12 cellular contexts compared by ENCODE assay signal in the genomic region with DNA sequence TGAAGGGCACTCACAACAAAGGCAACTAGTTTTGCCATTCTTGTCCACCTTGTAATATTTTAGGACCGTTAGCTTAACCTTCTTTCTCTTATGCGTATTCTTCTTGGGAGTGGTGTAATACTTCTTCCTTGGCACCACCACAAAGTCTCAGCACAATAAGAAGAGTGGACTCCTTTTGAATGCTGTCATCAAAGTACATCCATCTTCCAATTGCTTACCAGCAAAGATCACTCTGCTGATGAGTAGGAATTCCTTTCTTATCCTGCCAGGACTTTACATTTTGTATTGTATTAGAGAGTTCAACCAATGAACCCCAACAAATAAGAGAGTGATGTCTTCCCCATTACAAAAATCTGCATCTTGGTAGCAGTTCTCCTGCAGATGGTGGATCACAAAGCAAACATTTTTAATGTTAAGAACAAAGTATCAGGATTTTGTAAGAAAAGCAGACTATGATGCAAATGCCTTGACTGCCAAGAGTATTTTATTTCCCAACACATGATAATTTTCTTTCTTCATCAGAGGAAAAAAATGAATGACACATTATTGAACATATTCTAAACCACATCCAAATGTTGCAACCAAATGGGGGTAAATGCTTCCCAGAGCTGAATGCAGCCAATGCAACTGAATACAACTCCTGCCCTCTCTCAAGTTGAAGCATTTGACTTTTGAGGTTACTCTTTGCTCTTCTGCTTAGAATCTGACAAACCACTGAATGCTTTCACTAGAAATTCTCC.
DNase-seq lines count a peak whose midpoint lies in the region; ATAC-seq and TF ChIP-seq lines count a peak whose summit lies in the region.
"Had no signal": no experiment of that assay in that cellular context is flagged by ENCODE, and none has a peak within 500 bp of the region (broad histone marks: within the 10 kb centered on the region; RNA-seq: fewer than 3 reads in every experiment).

No MANE protein-coding gene starts in this region.

- CTCF ChIA-PET in GM10248 (lab: Yijun Ruan, JAX), result interaction anchor here (1.3 to 3.4 kb wide), 5 partner anchors 9 to 41 kb away, joined by 3 to 16 read pairs (median 7); no protein-coding TSS in a partner anchor

- TF ChIP-seq POLR2A in NB4 (IDR thresholded peaks at IDR 0.05; ENCODE audit: extremely low read depth, insufficient read length), result no peak

- H3K9me3 ChIP-seq in muscle layer of duodenum (ENCODE audit: control insufficient read depth in 1 of 2, low read length in 2 of 2), result no peaks in the 10 kb centered on the region

- H3K4me3 ChIP-seq in AG09309 (ENCODE audit: control insufficient read depth, low read depth, low read length) (no peak overlapping the region), NB4 (ENCODE audit: low read depth, low read length) (no peak overlapping the region), muscle layer of duodenum (ENCODE audit: low read depth in 1 of 2, low read length in 2 of 2) (no peak overlapping the region)
- H3K4me3 ChIP-seq: coronary artery had no signal

- POLR2A ChIA-PET in GM10248 (lab: Yijun Ruan, JAX), result no interaction called here

- H3K4me1 ChIP-seq in muscle layer of duodenum (ENCODE audit: control insufficient read depth in 1 of 2, insufficient read depth in 2 of 2, low read length in 2 of 2), result no peaks in the 10 kb centered on the region

- DNase-seq in AG09309 (ENCODE audit: low read depth) (peak; percentile 96), NB4 (ENCODE audit: low read depth) (peak; percentile 82), dedifferentiated amniotic fluid mesenchymal stem cell (ENCODE audit: extremely low spot score) (peak; percentile 93), GM10248 (ENCODE audit: extremely low spot score) (no peak), NCI-H345 treated with DMSO at 0.1 percent for 48 hours (lab: John Stamatoyannopoulos, UW; ENCODE audit: unreplicated experiment) (no peak)
- no peak for DNase-seq in activated CD8-positive, alpha-beta memory T cell treated with anti-CD3 and anti-CD28 coated beads, Interleukin-2, amount 50 U/mL, for 48 hours
- DNase-seq: activated CD4-positive, alpha-beta T cell treated with anti-CD3 and anti-CD28 coated beads, Interleukin-2, amount 50 U/mL, for 48 hours; CD8-positive, alpha-beta memory T cell; stimulated activated CD4-positive, alpha-beta T cell treated with anti-CD3 and anti-CD28 coated beads, Interleukin-1b, Interleukin-23, amount 100 ng/mL, for 48 hours had no signal

- H3K27ac ChIP-seq in muscle layer of duodenum (ENCODE audit: low read length), result peak overlapping the region; percentile 11

- ATAC-seq in HG02623 (IDR thresholded peaks at IDR 0.05; ENCODE audit: unreplicated experiment), result no peak

- no peak for TF ChIP-seq CTCF in AG09309 (IDR thresholded peaks at IDR 0.05; ENCODE audit: control insufficient read depth, insufficient read depth, low read depth, low read length, missing control alignments)
- TF ChIP-seq CTCF in NB4 (IDR thresholded peaks at IDR 0.05; ENCODE audit: low read depth, low read length), result no peak
- no peak for TF ChIP-seq CTCF in GM10248 (IDR thresholded peaks at IDR 0.05; ENCODE audit: control extremely low read depth, extremely low read depth, low read depth, missing control alignments)

- H3K36me3 ChIP-seq in muscle layer of duodenum (ENCODE audit: control insufficient read depth in 1 of 2, insufficient read depth in 2 of 2, low read length in 2 of 2), result no peaks in the 10 kb centered on the region

- H3K27me3 ChIP-seq in muscle layer of duodenum (ENCODE audit: low read depth, low read length), result no peaks in the 10 kb centered on the region

Comparison
In these comparisons a context has a peak if more than half of its experiments do, and no peak if none do; other contexts are left out.
1. DNase-seq: peak in AG09309 (single experiment), NB4 (single experiment) and dedifferentiated amniotic fluid mesenchymal stem cell (single experiment); none in GM10248 (single experiment), activated CD8-positive, alpha-beta memory T cell treated with anti-CD3 and anti-CD28 coated beads, Interleukin-2, amount 50 U/mL, for 48 hours (single experiment) and NCI-H345 treated with DMSO at 0.1 percent for 48 hours (single experiment).